Comparison of ENCODE assay signal across 8 cellular contexts in genomic region chr1:184691719-184692324, GRCh38.
DNase-seq lines count a peak whose midpoint lies in the region; ATAC-seq, FAIRE-seq and TF ChIP-seq lines count a peak whose summit lies in the region.

No MANE protein-coding gene starts in this region.

- no peak overlapping the region for H3K4me3 ChIP-seq in GM06990 (replicated peaks; ENCODE audit: low read depth, low read length)
- H3K4me3 ChIP-seq in keratinocyte (ENCODE audit: control insufficient read depth in 2 of 3, extremely low read depth in 1 of 3, insufficient read depth in 2 of 3, low read depth in 1 of 3, low read length in 3 of 3): no peak overlapping the region

- DNase-seq in GM06990 (ENCODE audit: extremely low read depth, insufficient read length): no peak
- DNase-seq in NCI-H1105 (lab: John Stamatoyannopoulos, UW): peak; percentile 25
- DNase-seq in astrocyte of the hippocampus (ENCODE audit: low read depth, low spot score): peak; percentile 77
- no peak for DNase-seq in keratinocyte (ENCODE audit: low read depth, low spot score)
- DNase-seq in type B pancreatic cell (ENCODE audit: extremely low spot score, unreplicated experiment): no peak
- no peak for DNase-seq in activated CD4-positive, alpha-beta T cell treated with anti-CD3 and anti-CD28 coated beads for 48 hours

- TF ChIP-seq CTCF in GM06990 (IDR thresholded peaks at IDR 0.05; ENCODE audit: insufficient read depth, low read length, poor library complexity, severe bottlenecking) (peak; percentile 66), keratinocyte (optimal IDR thresholded peaks at IDR 0.05 in 1 of 3, IDR thresholded peaks at IDR 0.05 in 1 of 3, conservative IDR thresholded peaks at IDR 0.05 in 1 of 3; ENCODE audit: extremely low read depth in 1 of 3, insufficient read depth in 2 of 3, low read length in 3 of 3) (peak; percentile 56 to 68 (median 62)), type B pancreatic cell (conservative IDR thresholded peaks at IDR 0.05) (peak; percentile 89)

- H2AFZ ChIP-seq in keratinocyte (ENCODE audit: control insufficient read depth, low read length): no peak overlapping the region

- peaks cover 22% of the 10 kb centered on the region for H3K36me3 Mint-ChIP-seq in type B pancreatic cell

- FAIRE-seq in keratinocyte (lab: Jason Lieb, UNC): peak; percentile 85

- no peak overlapping the region for H3K27ac Mint-ChIP-seq in type B pancreatic cell

- H3K27me3 ChIP-seq in GM06990 (replicated peaks; ENCODE audit: control insufficient read depth, insufficient read depth, low read length) (no peaks in the 10 kb centered on the region), keratinocyte (ENCODE audit: control insufficient read depth, extremely low read depth, insufficient read depth, low read length) (no peaks in the 10 kb centered on the region)

- no peak for ATAC-seq in HG03095 (IDR thresholded peaks at IDR 0.05; ENCODE audit: unreplicated experiment)
- ATAC-seq in HG03280 (IDR thresholded peaks at IDR 0.05; ENCODE audit: unreplicated experiment): no peak

- H3K9me3 Mint-ChIP-seq in type B pancreatic cell: no peaks in the 10 kb centered on the region

- H3K9ac ChIP-seq in keratinocyte (ENCODE audit: control insufficient read depth, extremely low read depth, insufficient read depth, low read length): no peak overlapping the region

- H3K9me3 ChIP-seq in keratinocyte (ENCODE audit: control insufficient read depth, low read depth, low read length): no peaks in the 10 kb centered on the region

- peaks cover 13% of the 10 kb centered on the region for H3K4me1 Mint-ChIP-seq in type B pancreatic cell (ENCODE audit: unreplicated experiment)

- no peaks in the 10 kb centered on the region for H3K4me1 ChIP-seq in keratinocyte (ENCODE audit: control insufficient read depth, extremely low read depth, insufficient read depth, low read length)

- H3K36me3 ChIP-seq in GM06990 (ENCODE audit: control insufficient read depth, insufficient read depth, low read length): peaks cover 1% of the 10 kb centered on the region
- H3K36me3 ChIP-seq in keratinocyte (ENCODE audit: control insufficient read depth in 2 of 2, extremely low read depth in 1 of 2, insufficient read depth in 2 of 2, low read length in 2 of 2): peaks cover 3 to 5% of the 10 kb centered on the region in 2 experiments

- H3K4me2 ChIP-seq in keratinocyte (ENCODE audit: control insufficient read depth, extremely low read depth, insufficient read depth, low read depth, low read length): no peak overlapping the region

- no peaks in the 10 kb centered on the region for H3K79me2 ChIP-seq in keratinocyte (ENCODE audit: control insufficient read depth, insufficient read depth, low read length)

- dilution Hi-C loops in keratinocyte (cut with MboI; ENCODE audit: extremely low pct_ligation_motif_present, low sequenced_read_pairs): no loop called here

- H4K20me1 ChIP-seq in keratinocyte (ENCODE audit: control insufficient read depth, extremely low read depth, insufficient read depth, low read length): no peaks in the 10 kb centered on the region

- H3K27me3 Mint-ChIP-seq in type B pancreatic cell: no peaks in the 10 kb centered on the region

- no peaks in the 10 kb centered on the region for H3K9me1 ChIP-seq in keratinocyte (ENCODE audit: control insufficient read depth, extremely low read depth, insufficient read depth, low read length)

- no peak overlapping the region for H3K4me3 Mint-ChIP-seq in type B pancreatic cell

- H3K27ac ChIP-seq in keratinocyte (ENCODE audit: control insufficient read depth, insufficient read depth, low read length): no peak overlapping the region

Comparison
In these comparisons a context has a peak if more than half of its experiments do, and no peak if none do; other contexts are left out.
1. DNase-seq: peak in NCI-H1105 (single experiment) and astrocyte of the hippocampus (single experiment); none in GM06990 (single experiment), keratinocyte (single experiment), type B pancreatic cell (single experiment) and activated CD4-positive, alpha-beta T cell treated with anti-CD3 and anti-CD28 coated beads for 48 hours (single experiment).
2. Peak in every context shown above with its lines, with median percentiles within 50 percentile points of each other: CTCF ChIP-seq.